ENCODE assay signal across 8 cellular contexts in the genomic region with DNA sequence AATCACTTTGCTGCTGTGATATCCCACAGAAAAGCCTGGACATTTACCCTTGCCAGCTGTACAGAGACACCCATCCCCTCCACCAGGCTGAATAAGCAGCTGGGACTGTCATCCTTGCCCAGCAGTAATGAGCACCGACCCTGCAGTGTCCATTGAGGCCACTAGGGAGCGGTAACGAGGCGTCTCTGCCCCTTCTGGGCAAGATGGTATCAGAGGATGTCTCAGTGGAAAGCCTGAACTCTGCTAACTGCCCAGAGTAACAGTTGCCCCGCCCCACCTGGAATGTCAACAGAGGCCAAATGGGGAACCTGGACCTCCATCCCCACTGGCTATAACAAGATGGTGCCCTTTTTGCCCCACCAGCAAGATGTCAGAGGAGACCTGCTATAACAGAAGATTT. TPM values are rescaled to one million over a fixed set of nuclear protein-coding genes. Genes with fewer than 3 reads are reported as not detected.
DNase-seq lines count a peak whose midpoint lies in the region; ATAC-seq and TF ChIP-seq lines count a peak whose summit lies in the region.

No MANE protein-coding gene starts in this region.

- no peak overlapping the region for H3K27ac ChIP-seq in GM23338 (ENCODE audit: low read depth)
- no peak overlapping the region for H3K27ac ChIP-seq in effector memory CD4-positive, alpha-beta T cell (ENCODE audit: insufficient read depth, low read length, poor library complexity, severe bottlenecking)

- no peaks in the 10 kb centered on the region for H3K36me3 Mint-ChIP-seq in GM23338 (ENCODE audit: low read depth)

- H3K27ac Mint-ChIP-seq in GM23338: no peak overlapping the region

- DNase-seq in AG20443 (ENCODE audit: low spot score) (peak; percentile 65), GM23338 (ENCODE audit: low spot score) (peak; percentile 87), fibroblast of mammary gland (ENCODE audit: low read depth) (peak; percentile 31), NCI-H1105 (lab: John Stamatoyannopoulos, UW) (no peak)
- peak; percentile 21 to 54 for DNase-seq in stimulated activated CD4-positive, alpha-beta T cell treated with anti-CD3 and anti-CD28 coated beads, Interleukin-4, amount 100 ng/mL, for 48 hours (ENCODE audit: low read depth in 2 of 2)
- DNase-seq in effector memory CD4-positive, alpha-beta T cell: no peak

- peaks cover 22% of the 10 kb centered on the region for H3K9me3 Mint-ChIP-seq in GM23338

- no peaks in the 10 kb centered on the region for H3K36me3 ChIP-seq in GM23338 (ENCODE audit: insufficient read depth)
- H3K36me3 ChIP-seq in effector memory CD4-positive, alpha-beta T cell (ENCODE audit: control insufficient read depth, insufficient read depth, low read length): no peaks in the 10 kb centered on the region

- no peak overlapping the region for H3K4me3 ChIP-seq in GM23338
- no peak overlapping the region for H3K4me3 ChIP-seq in fibroblast of mammary gland (ENCODE audit: control insufficient read depth, low read depth, low read length)
- no peak overlapping the region for H3K4me3 ChIP-seq in effector memory CD4-positive, alpha-beta T cell (ENCODE audit: insufficient read depth, low read depth, low read length, poor library complexity, severe bottlenecking)

- TF ChIP-seq CTCF in GM23338 (conservative IDR thresholded peaks at IDR 0.05; ENCODE audit: low read depth in 2 of 2): peak; percentile 85 to 94
- peak; percentile 66 for TF ChIP-seq CTCF in fibroblast of mammary gland (conservative IDR thresholded peaks at IDR 0.05; ENCODE audit: control insufficient read depth, insufficient read depth, low read depth, low read length)

- H3K4me1 ChIP-seq in GM23338 (ENCODE audit: insufficient read depth): no peaks in the 10 kb centered on the region
- H3K4me1 ChIP-seq in effector memory CD4-positive, alpha-beta T cell (ENCODE audit: control insufficient read depth, insufficient read depth, low read length, poor library complexity, severe bottlenecking): no peaks in the 10 kb centered on the region

- H3K9me2 ChIP-seq in GM23338 (ENCODE audit: insufficient read depth): no peaks in the 10 kb centered on the region

- peaks cover 5% of the 10 kb centered on the region for H3K27me3 Mint-ChIP-seq in GM23338 (ENCODE audit: insufficient read depth, low read depth, poor library complexity)

- H3K4me2 ChIP-seq in GM23338: no peak overlapping the region

- no peaks in the 10 kb centered on the region for H3K9me3 ChIP-seq in effector memory CD4-positive, alpha-beta T cell (ENCODE audit: control insufficient read depth, low read length)

- H3F3A ChIP-seq in GM23338 (replicated peaks; ENCODE audit: low read depth): no peaks in the 10 kb centered on the region

- no peaks in the 10 kb centered on the region for H3K27me3 ChIP-seq in GM23338 (ENCODE audit: insufficient read depth)
- no peaks in the 10 kb centered on the region for H3K27me3 ChIP-seq in effector memory CD4-positive, alpha-beta T cell (replicated peaks; ENCODE audit: control insufficient read depth, insufficient read depth, low read length, poor library complexity, severe bottlenecking)

- H2AFZ ChIP-seq in GM23338: no peak overlapping the region

- no peak overlapping the region for H3K4me3 Mint-ChIP-seq in GM23338

- no peaks in the 10 kb centered on the region for H3K4me1 Mint-ChIP-seq in GM23338

- ATAC-seq in GM23338: peak; percentile 99
- peak; percentile 84 for ATAC-seq in SK-N-SH treated with all-trans-retinoic acid at 6 μM for 48 hours
- ATAC-seq in HG03432 (IDR thresholded peaks at IDR 0.05; ENCODE audit: unreplicated experiment): no peak

- no peaks in the 10 kb centered on the region for H4K20me1 ChIP-seq in GM23338 (replicated peaks; ENCODE audit: insufficient read depth)

- H3K79me2 ChIP-seq in GM23338 (replicated peaks; ENCODE audit: insufficient read depth): no peaks in the 10 kb centered on the region

TF ChIP-seq in GM23338, 12 proteins besides CTCF, POLR2A, EP300 and RAD21 (continues in another document):
- no peak for TF ChIP-seq POLR2AphosphoS5 (IDR thresholded peaks at IDR 0.05; ENCODE audit: low read depth)
- TF ChIP-seq, protein P1, sequence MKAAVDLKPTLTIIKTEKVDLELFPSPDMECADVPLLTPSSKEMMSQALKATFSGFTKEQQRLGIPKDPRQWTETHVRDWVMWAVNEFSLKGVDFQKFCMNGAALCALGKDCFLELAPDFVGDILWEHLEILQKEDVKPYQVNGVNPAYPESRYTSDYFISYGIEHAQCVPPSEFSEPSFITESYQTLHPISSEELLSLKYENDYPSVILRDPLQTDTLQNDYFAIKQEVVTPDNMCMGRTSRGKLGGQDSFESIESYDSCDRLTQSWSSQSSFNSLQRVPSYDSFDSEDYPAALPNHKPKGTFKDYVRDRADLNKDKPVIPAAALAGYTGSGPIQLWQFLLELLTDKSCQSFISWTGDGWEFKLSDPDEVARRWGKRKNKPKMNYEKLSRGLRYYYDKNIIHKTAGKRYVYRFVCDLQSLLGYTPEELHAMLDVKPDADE (IDR thresholded peaks at IDR 0.05): no peak
- TF ChIP-seq CREB1 (CRISPR knock-in tag; IDR thresholded peaks at IDR 0.05; ENCODE audit: low read depth): no peak
- TF ChIP-seq NANOG (IDR thresholded peaks at IDR 0.05; ENCODE audit: borderline replicate concordance): no peak
- TF ChIP-seq, protein P2, sequence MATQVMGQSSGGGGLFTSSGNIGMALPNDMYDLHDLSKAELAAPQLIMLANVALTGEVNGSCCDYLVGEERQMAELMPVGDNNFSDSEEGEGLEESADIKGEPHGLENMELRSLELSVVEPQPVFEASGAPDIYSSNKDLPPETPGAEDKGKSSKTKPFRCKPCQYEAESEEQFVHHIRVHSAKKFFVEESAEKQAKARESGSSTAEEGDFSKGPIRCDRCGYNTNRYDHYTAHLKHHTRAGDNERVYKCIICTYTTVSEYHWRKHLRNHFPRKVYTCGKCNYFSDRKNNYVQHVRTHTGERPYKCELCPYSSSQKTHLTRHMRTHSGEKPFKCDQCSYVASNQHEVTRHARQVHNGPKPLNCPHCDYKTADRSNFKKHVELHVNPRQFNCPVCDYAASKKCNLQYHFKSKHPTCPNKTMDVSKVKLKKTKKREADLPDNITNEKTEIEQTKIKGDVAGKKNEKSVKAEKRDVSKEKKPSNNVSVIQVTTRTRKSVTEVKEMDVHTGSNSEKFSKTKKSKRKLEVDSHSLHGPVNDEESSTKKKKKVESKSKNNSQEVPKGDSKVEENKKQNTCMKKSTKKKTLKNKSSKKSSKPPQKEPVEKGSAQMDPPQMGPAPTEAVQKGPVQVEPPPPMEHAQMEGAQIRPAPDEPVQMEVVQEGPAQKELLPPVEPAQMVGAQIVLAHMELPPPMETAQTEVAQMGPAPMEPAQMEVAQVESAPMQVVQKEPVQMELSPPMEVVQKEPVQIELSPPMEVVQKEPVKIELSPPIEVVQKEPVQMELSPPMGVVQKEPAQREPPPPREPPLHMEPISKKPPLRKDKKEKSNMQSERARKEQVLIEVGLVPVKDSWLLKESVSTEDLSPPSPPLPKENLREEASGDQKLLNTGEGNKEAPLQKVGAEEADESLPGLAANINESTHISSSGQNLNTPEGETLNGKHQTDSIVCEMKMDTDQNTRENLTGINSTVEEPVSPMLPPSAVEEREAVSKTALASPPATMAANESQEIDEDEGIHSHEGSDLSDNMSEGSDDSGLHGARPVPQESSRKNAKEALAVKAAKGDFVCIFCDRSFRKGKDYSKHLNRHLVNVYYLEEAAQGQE (IDR thresholded peaks at IDR 0.05; ENCODE audit: unreplicated experiment): no peak

TF ChIP-seq in SK-N-SH treated with all-trans-retinoic acid at 6 μM for 48 hours, 23 proteins besides CTCF, POLR2A, EP300 and RAD21 (continues in another document):
- TF ChIP-seq, protein P3, sequence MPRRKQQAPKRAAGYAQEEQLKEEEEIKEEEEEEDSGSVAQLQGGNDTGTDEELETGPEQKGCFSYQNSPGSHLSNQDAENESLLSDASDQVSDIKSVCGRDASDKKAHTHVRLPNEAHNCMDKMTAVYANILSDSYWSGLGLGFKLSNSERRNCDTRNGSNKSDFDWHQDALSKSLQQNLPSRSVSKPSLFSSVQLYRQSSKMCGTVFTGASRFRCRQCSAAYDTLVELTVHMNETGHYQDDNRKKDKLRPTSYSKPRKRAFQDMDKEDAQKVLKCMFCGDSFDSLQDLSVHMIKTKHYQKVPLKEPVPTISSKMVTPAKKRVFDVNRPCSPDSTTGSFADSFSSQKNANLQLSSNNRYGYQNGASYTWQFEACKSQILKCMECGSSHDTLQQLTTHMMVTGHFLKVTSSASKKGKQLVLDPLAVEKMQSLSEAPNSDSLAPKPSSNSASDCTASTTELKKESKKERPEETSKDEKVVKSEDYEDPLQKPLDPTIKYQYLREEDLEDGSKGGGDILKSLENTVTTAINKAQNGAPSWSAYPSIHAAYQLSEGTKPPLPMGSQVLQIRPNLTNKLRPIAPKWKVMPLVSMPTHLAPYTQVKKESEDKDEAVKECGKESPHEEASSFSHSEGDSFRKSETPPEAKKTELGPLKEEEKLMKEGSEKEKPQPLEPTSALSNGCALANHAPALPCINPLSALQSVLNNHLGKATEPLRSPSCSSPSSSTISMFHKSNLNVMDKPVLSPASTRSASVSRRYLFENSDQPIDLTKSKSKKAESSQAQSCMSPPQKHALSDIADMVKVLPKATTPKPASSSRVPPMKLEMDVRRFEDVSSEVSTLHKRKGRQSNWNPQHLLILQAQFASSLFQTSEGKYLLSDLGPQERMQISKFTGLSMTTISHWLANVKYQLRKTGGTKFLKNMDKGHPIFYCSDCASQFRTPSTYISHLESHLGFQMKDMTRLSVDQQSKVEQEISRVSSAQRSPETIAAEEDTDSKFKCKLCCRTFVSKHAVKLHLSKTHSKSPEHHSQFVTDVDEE (CRISPR knock-in tag; IDR thresholded peaks at IDR 0.05): no peak
- TF ChIP-seq, protein P4, sequence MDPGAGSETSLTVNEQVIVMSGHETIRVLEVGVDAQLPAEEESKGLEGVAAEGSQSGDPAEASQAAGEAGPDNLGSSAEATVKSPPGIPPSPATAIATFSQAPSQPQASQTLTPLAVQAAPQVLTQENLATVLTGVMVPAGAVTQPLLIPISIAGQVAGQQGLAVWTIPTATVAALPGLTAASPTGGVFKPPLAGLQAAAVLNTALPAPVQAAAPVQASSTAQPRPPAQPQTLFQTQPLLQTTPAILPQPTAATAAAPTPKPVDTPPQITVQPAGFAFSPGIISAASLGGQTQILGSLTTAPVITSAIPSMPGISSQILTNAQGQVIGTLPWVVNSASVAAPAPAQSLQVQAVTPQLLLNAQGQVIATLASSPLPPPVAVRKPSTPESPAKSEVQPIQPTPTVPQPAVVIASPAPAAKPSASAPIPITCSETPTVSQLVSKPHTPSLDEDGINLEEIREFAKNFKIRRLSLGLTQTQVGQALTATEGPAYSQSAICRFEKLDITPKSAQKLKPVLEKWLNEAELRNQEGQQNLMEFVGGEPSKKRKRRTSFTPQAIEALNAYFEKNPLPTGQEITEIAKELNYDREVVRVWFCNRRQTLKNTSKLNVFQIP (CRISPR knock-in tag; IDR thresholded peaks at IDR 0.05; ENCODE audit: borderline replicate concordance, low read depth): no peak
- no peak for TF ChIP-seq ZNF8 (CRISPR knock-in tag; IDR thresholded peaks at IDR 0.05)
- no peak for TF ChIP-seq ARNTL (CRISPR knock-in tag; IDR thresholded peaks at IDR 0.05; ENCODE audit: borderline replicate concordance, low read depth)
- no peak for TF ChIP-seq SNAI2 (CRISPR knock-in tag; IDR thresholded peaks at IDR 0.05)

RNA-seq across cellular contexts. Expression of a gene that starts 22.8 kb away (rescaled TPM):
- total RNA-seq in GM23338 (2014; rRNA removed; shearing (Covaris generic)): not detected in 2 replicates
- polyA plus RNA-seq in GM23338 (2016; fragmentation: Nextera tagmentation; extraction: Ambion mirVana): not detected in 2 replicates

RNA-seq across cellular contexts. Expression of a gene that starts 52.0 kb away (rescaled TPM):
- 10.5 and 10.6 TPM in 2 replicates for total RNA-seq in GM23338 (2014; rRNA removed; shearing (Covaris generic))
- 4.6 and 6.9 TPM in 2 replicates for polyA plus RNA-seq in GM23338 (2016; fragmentation: Nextera tagmentation; extraction: Ambion mirVana)

Comparison
In these comparisons a context has a peak if more than half of its experiments do, and no peak if none do; other contexts are left out.
1. DNase-seq: peak in AG20443 (single experiment), GM23338 (single experiment), fibroblast of mammary gland (single experiment) and stimulated activated CD4-positive, alpha-beta T cell treated with anti-CD3 and anti-CD28 coated beads, Interleukin-4, amount 100 ng/mL, for 48 hours (2 of 2); none in NCI-H1105 (single experiment) and effector memory CD4-positive, alpha-beta T cell (0 of 3).